ENCODE assay signal across 12 cellular contexts in genomic region chr13:44649118-44649455, GRCh38.
DNase-seq lines count a peak whose midpoint lies in the region; ATAC-seq and TF ChIP-seq lines count a peak whose summit lies in the region.
"Had no signal": no experiment of that assay in that cellular context is flagged by ENCODE, and none has a peak within 500 bp of the region (broad histone marks: within the 10 kb centered on the region; RNA-seq: fewer than 3 reads in every experiment).

No MANE protein-coding gene starts in this region.

- no peak overlapping the region for H3K9ac ChIP-seq in neural progenitor cell
- H3K9ac ChIP-seq: SK-N-SH had no signal

- in situ Hi-C loops in GM13976 (cut with MboI; ENCODE audit: low sequenced_read_pairs, unreplicated experiment) (no loop called here), GM13977 (cut with MboI; ENCODE audit: low pct_unique_long_range_greater_than_20kb, low sequenced_read_pairs, unreplicated experiment) (no loop called here)

- no peaks in the 10 kb centered on the region for H3K9me3 Mint-ChIP-seq in GM23338
- no peaks in the 10 kb centered on the region for H3K9me3 Mint-ChIP-seq in activated T-cell treated with anti-CD3 and anti-CD28 coated beads, Interleukin-2, amount 50 U/mL, for 24 hours
- H3K9me3 Mint-ChIP-seq in neural progenitor cell, result peaks cover 3% of the 10 kb centered on the region
- no peaks in the 10 kb centered on the region for H3K9me3 Mint-ChIP-seq in CD4-positive, alpha-beta T cell

- no peaks in the 10 kb centered on the region for H3K36me3 Mint-ChIP-seq in GM23338 (ENCODE audit: low read depth)
- no peaks in the 10 kb centered on the region for H3K36me3 Mint-ChIP-seq in activated T-cell treated with anti-CD3 and anti-CD28 coated beads, Interleukin-2, amount 50 U/mL, for 24 hours (ENCODE audit: low read depth)
- H3K36me3 Mint-ChIP-seq in neural progenitor cell, result no peaks in the 10 kb centered on the region
- no peaks in the 10 kb centered on the region for H3K36me3 Mint-ChIP-seq in CD4-positive, alpha-beta T cell (ENCODE audit: low read depth)
- H3K36me3 Mint-ChIP-seq: activated naive CD8-positive, alpha-beta T cell had no signal

- H3F3A ChIP-seq in GM23338 (replicated peaks; ENCODE audit: low read depth), result no peaks in the 10 kb centered on the region
- H3F3A ChIP-seq in neural progenitor cell (ENCODE audit: low read depth), result no peaks in the 10 kb centered on the region

- H3K27ac ChIP-seq in GM23338 (ENCODE audit: low read depth) (no peak overlapping the region), neural progenitor cell (no peak overlapping the region)
- no peak overlapping the region for H3K27ac ChIP-seq in CD4-positive, alpha-beta T cell (ENCODE audit: low read depth, low read length)
- H3K27ac ChIP-seq: testis had no signal

- no peaks in the 10 kb centered on the region for H3K36me3 ChIP-seq in GM23338 (ENCODE audit: insufficient read depth)
- H3K36me3 ChIP-seq in neural progenitor cell, result no peaks in the 10 kb centered on the region

- H3K4me3 ChIP-seq in GM23338 (peak overlapping the region; percentile 3; the same call in 1 of the 2 replicates), neural progenitor cell (no peak overlapping the region)
- H3K4me3 ChIP-seq: testis had no signal

- H3K4me1 Mint-ChIP-seq in GM23338 (peaks cover 18% of the 10 kb centered on the region), neural progenitor cell (peaks cover 19% of the 10 kb centered on the region)
- H3K4me1 Mint-ChIP-seq in activated T-cell treated with anti-CD3 and anti-CD28 coated beads, Interleukin-2, amount 50 U/mL, for 24 hours (ENCODE audit: low read depth), result peaks cover 22% of the 10 kb centered on the region
- no peaks in the 10 kb centered on the region for H3K4me1 Mint-ChIP-seq in CD4-positive, alpha-beta T cell (ENCODE audit: low read depth)

- H3K27me3 Mint-ChIP-seq in GM23338 (ENCODE audit: insufficient read depth, low read depth, poor library complexity) (no peaks in the 10 kb centered on the region), neural progenitor cell (ENCODE audit: insufficient read depth, low read depth) (peaks cover 9% of the 10 kb centered on the region)
- H3K27me3 Mint-ChIP-seq in activated T-cell treated with anti-CD3 and anti-CD28 coated beads, Interleukin-2, amount 50 U/mL, for 24 hours, result peaks cover 36% of the 10 kb centered on the region
- H3K27me3 Mint-ChIP-seq in CD4-positive, alpha-beta T cell, result peaks cover 9% of the 10 kb centered on the region

- H3K27me3 ChIP-seq in GM23338 (ENCODE audit: insufficient read depth) (no peaks in the 10 kb centered on the region), neural progenitor cell (no peaks in the 10 kb centered on the region)
- H3K27me3 ChIP-seq in CD4-positive, alpha-beta T cell (ENCODE audit: control insufficient read depth, insufficient read depth, low read length), result no peaks in the 10 kb centered on the region
- H3K27me3 ChIP-seq: testis had no signal

- no peak overlapping the region for H3K27ac Mint-ChIP-seq in GM23338
- H3K27ac Mint-ChIP-seq in activated T-cell treated with anti-CD3 and anti-CD28 coated beads, Interleukin-2, amount 50 U/mL, for 24 hours, result peak overlapping the region; percentile 78
- H3K27ac Mint-ChIP-seq in neural progenitor cell, result no peak overlapping the region
- H3K27ac Mint-ChIP-seq in CD4-positive, alpha-beta T cell, result no peak overlapping the region
- H3K27ac Mint-ChIP-seq: activated naive CD8-positive, alpha-beta T cell had no signal

- H3K4me3 Mint-ChIP-seq in GM23338, result no peak overlapping the region
- no peak overlapping the region for H3K4me3 Mint-ChIP-seq in activated T-cell treated with anti-CD3 and anti-CD28 coated beads, Interleukin-2, amount 50 U/mL, for 24 hours
- no peak overlapping the region for H3K4me3 Mint-ChIP-seq in neural progenitor cell
- no peak overlapping the region for H3K4me3 Mint-ChIP-seq in CD4-positive, alpha-beta T cell
- H3K4me3 Mint-ChIP-seq: activated naive CD8-positive, alpha-beta T cell had no signal

- TF ChIP-seq CTCF in GM13976 (IDR thresholded peaks at IDR 0.05; ENCODE audit: borderline replicate concordance, control extremely low read depth, extremely low read depth, insufficient read depth, missing control alignments) (no peak), GM23338 (conservative IDR thresholded peaks at IDR 0.05; ENCODE audit: low read depth in 2 of 2) (0 out of 4 replicates have a peak, but pooled peaks of 1 of the 2 experiments have one; percentile 1), neural progenitor cell (IDR thresholded peaks at IDR 0.05) (no peak), GM13977 (IDR thresholded peaks at IDR 0.05; ENCODE audit: extremely low read depth, insufficient read depth, missing control alignments) (no peak)
- no peak for TF ChIP-seq CTCF in CD4-positive, alpha-beta T cell (IDR thresholded peaks at IDR 0.05)

- CTCF ChIA-PET in CD4-positive, alpha-beta T cell (lab: Charles Lee), result no interaction called here

- H2AFZ ChIP-seq in GM23338, result no peak overlapping the region
- H2AFZ ChIP-seq in neural progenitor cell (replicated peaks), result no peak overlapping the region

- POLR2A ChIA-PET in CD4-positive, alpha-beta T cell (lab: Charles Lee), result no interaction called here

- peak overlapping the region; percentile 53 for H3K4me2 ChIP-seq in GM23338
- H3K4me2 ChIP-seq in neural progenitor cell, result peak overlapping the region; percentile 43
- H3K4me2 ChIP-seq: SK-N-SH had no signal

- peaks cover 12% of the 10 kb centered on the region for H3K4me1 ChIP-seq in GM23338 (ENCODE audit: insufficient read depth)
- H3K4me1 ChIP-seq in neural progenitor cell, result peaks cover 10% of the 10 kb centered on the region
- H3K4me1 ChIP-seq: testis had no signal

- no peaks in the 10 kb centered on the region for H4K20me1 ChIP-seq in GM23338 (replicated peaks; ENCODE audit: insufficient read depth)
- no peaks in the 10 kb centered on the region for H4K20me1 ChIP-seq in neural progenitor cell (ENCODE audit: low read depth)

- DNase-seq in GM13976 (ENCODE audit: low spot score), result peak; percentile 29
- peak; percentile 75 for DNase-seq in GM23338 (ENCODE audit: low spot score)
- DNase-seq in activated T-cell treated with anti-CD3 and anti-CD28 coated beads, Interleukin-2, amount 50 U/mL, for 24 hours, result peak; percentile 35
- DNase-seq in neural progenitor cell (ENCODE audit: low spot score), result peak; percentile 31
- DNase-seq in DMS53 treated with DMSO at 0.1 percent for 48 hours (lab: John Stamatoyannopoulos, UW; ENCODE audit: unreplicated experiment), result no peak
- DNase-seq in NCI-H526 (lab: John Stamatoyannopoulos, UW), result no peak
- DNase-seq in GM13977 (ENCODE audit: low spot score), result no peak
- DNase-seq in CD4-positive, alpha-beta T cell, result no peak
- DNase-seq: EL, testis had no signal

- H3K79me2 ChIP-seq in GM23338 (replicated peaks; ENCODE audit: insufficient read depth), result no peaks in the 10 kb centered on the region
- no peaks in the 10 kb centered on the region for H3K79me2 ChIP-seq in neural progenitor cell (ENCODE audit: low read depth)

- peak; percentile 99 for ATAC-seq in GM23338
- no peak for ATAC-seq in CD4-positive, alpha-beta T cell (ENCODE audit: poor library complexity)

- intact Hi-C loops in CD4-positive, alpha-beta T cell (cut with DNase I, micrococcal nuclease), result loop anchor here in 1 of 2 experiments (2.0 kb wide), 1 partner anchor 166 kb away; no protein-coding TSS in a partner anchor

- no peaks in the 10 kb centered on the region; the same call in 1 of the 2 replicates for H3K9me2 ChIP-seq in GM23338 (ENCODE audit: insufficient read depth)
- H3K9me2 ChIP-seq: SK-N-SH had no signal

- no peaks in the 10 kb centered on the region for H3K9me3 ChIP-seq in neural progenitor cell (ENCODE audit: low read depth)
- no peaks in the 10 kb centered on the region for H3K9me3 ChIP-seq in CD4-positive, alpha-beta T cell (ENCODE audit: control insufficient read depth, low read length)
- H3K9me3 ChIP-seq: SK-N-SH, testis had no signal

TF ChIP-seq in GM23338, 12 proteins besides CTCF, POLR2A, EP300 and RAD21 (continues in another document):
- no peak for TF ChIP-seq NANOG (IDR thresholded peaks at IDR 0.05; ENCODE audit: borderline replicate concordance)
- TF ChIP-seq STAT1 (IDR thresholded peaks at IDR 0.05; ENCODE audit: unreplicated experiment), result no peak
- TF ChIP-seq REST (IDR thresholded peaks at IDR 0.05; ENCODE audit: unreplicated experiment), result no peak

Comparison
In these comparisons a context has a peak if more than half of its experiments do, and no peak if none do; other contexts are left out.
1. DNase-seq: peak in GM13976 (single experiment), GM23338 (single experiment), activated T-cell treated with anti-CD3 and anti-CD28 coated beads, Interleukin-2, amount 50 U/mL, for 24 hours (single experiment) and neural progenitor cell (single experiment); none in DMS53 treated with DMSO at 0.1 percent for 48 hours (single experiment), NCI-H526 (0 of 2), GM13977 (single experiment) and CD4-positive, alpha-beta T cell (0 of 10).